ENCODE assay signal across 12 cellular contexts in the genomic region with DNA sequence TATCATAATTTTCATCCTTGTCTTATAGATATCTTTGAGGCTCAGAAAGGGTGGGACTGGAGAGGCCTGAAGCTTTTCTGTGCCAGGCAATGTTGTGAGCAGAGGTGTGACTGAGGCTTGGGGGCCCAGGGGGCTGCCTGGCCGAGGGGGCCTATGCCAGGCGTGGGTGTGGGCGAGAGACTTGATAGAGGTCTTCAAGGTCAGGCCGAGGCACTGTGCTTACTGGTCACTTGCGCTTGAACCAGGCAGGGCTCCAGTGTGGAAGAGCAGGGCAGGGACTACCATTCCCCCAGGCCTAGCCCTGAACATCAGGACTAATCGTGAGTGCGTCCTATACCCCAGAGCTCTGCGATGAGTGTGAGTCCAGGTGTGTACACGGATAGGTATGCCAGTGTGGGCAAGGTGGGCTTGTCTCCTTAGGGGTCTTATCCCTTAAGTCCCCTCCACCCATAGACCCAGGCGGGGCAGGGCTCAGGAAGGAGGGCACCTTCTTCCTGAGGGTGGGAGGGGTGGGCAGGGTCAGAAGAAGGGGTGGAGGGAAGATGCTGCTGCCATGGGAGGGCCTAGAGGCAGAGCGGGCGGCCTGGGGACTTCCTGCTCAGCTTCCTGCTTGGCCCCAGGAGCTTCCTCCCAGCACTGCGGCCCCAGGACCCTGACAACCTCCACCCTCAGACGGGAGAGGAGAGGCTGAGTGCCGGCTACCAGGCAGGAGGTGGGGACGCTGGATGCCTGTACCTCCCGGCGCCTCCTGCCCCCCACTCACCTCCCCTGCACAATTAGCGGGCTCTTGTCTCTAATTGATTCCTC.
"Had no signal": no experiment of that assay in that cellular context is flagged by ENCODE, and none has a peak within 500 bp of the region (broad histone marks: within the 10 kb centered on the region; RNA-seq: fewer than 3 reads in every experiment).

No MANE protein-coding gene starts in this region.

- H3K27me3 ChIP-seq: colonic mucosa, heart left ventricle, left lung, thyroid gland, vagina had no signal

- H3K36me3 ChIP-seq: colonic mucosa, heart left ventricle, left lung, thyroid gland, vagina, WERI-Rb-1 had no signal

- H3K9ac ChIP-seq: parathyroid adenoma had no signal

- DNase-seq: activated CD4-positive, alpha-beta T cell treated with anti-CD3 and anti-CD28 coated beads for 4 hours; activated naive CD4-positive, alpha-beta T cell treated with Interleukin-2 at 50 U/mL for 16 hours; colonic mucosa; foreskin melanocyte; islet precursor cell; stimulated activated CD4-positive, alpha-beta T cell treated with anti-CD3 and anti-CD28 coated beads, Interleukin-4, amount 100 ng/mL, for 4 hours; thyroid gland; WERI-Rb-1 had no signal

- H3K79me2 ChIP-seq: parathyroid adenoma had no signal

- H3K4me3 ChIP-seq: colonic mucosa, heart left ventricle, left lung, thyroid gland, vagina had no signal

- H3K27ac ChIP-seq: colonic mucosa, heart left ventricle, left lung, parathyroid adenoma, thyroid gland, vagina, WERI-Rb-1 had no signal

- H2AFZ ChIP-seq: parathyroid adenoma had no signal

- ATAC-seq: heart left ventricle, left lung had no signal

- H3K9me3 ChIP-seq: colonic mucosa, left lung, thyroid gland, vagina had no signal
